ENCODE assay signal across 10 cellular contexts in genomic region chr3:58387650-58388546, GRCh38. TPM values are rescaled to one million over a fixed set of nuclear protein-coding genes. Genes with fewer than 3 reads are reported as not detected.
DNase-seq lines count a peak whose midpoint lies in the region; ATAC-seq and TF ChIP-seq lines count a peak whose summit lies in the region.
"Had no signal": no experiment of that assay in that cellular context is flagged by ENCODE, and none has a peak within 500 bp of the region (broad histone marks: within the 10 kb centered on the region; RNA-seq: fewer than 3 reads in every experiment).

No MANE protein-coding gene starts in this region.

- TF ChIP-seq POLR2A in Peyer's patch (IDR thresholded peaks at IDR 0.05) (no peak), prostate gland (IDR thresholded peaks at IDR 0.05) (no peak)

- H3K4me3 ChIP-seq in AG04450 (ENCODE audit: low read depth, low read length) (no peak overlapping the region), Peyer's patch (no peak overlapping the region), prostate gland (no peak overlapping the region)

- H3K27me3 ChIP-seq in AG04450 (ENCODE audit: control insufficient read depth, insufficient read depth, low read length) (no peaks in the 10 kb centered on the region), Peyer's patch (no peaks in the 10 kb centered on the region), prostate gland (replicated peaks; ENCODE audit: insufficient read depth) (no peaks in the 10 kb centered on the region)

- H3K9me3 ChIP-seq in AG04450 (ENCODE audit: control insufficient read depth, insufficient read depth, low read length) = no peaks in the 10 kb centered on the region
- H3K9me3 ChIP-seq in Peyer's patch = no peaks in the 10 kb centered on the region
- no peaks in the 10 kb centered on the region for H3K9me3 ChIP-seq in prostate gland

- POLR2A ChIA-PET in AG04450 (lab: Yijun Ruan, JAX) = interaction anchor here (0.5 to 2.1 kb wide), 7 partner anchors 29 to 62 kb away, joined by 3 to 12 read pairs (median 4); no protein-coding TSS in a partner anchor

- CTCF ChIA-PET in AG04450 (lab: Charles Lee) = interaction anchor here (1.3 kb wide), 1 partner anchor 10 kb away, joined by 5 read pairs; no protein-coding TSS in a partner anchor

- H3K36me3 ChIP-seq in Peyer's patch (no peaks in the 10 kb centered on the region), prostate gland (no peaks in the 10 kb centered on the region)

- 66% methylated on average over 6 of the region's 6 CpGs for WGBS in prostate gland

- intact Hi-C loops in Right ventricle myocardium superior (cut with DNase I) (no loop called here), prostate gland (cut with DNase I) (no loop called here), head of caudate nucleus (cut with DNase I) (loop anchor here (5.0 kb wide), 1 partner anchor 56 kb away; the partner anchor contains the start of gene PXK)

- TF ChIP-seq CTCF in AG04450 (IDR thresholded peaks at IDR 0.05; ENCODE audit: low read depth, low read length) (no peak), Peyer's patch (IDR thresholded peaks at IDR 0.05) (no peak), prostate gland (IDR thresholded peaks at IDR 0.05) (no peak)

- H3K27ac ChIP-seq in AG04450 (ENCODE audit: low read depth, low read length) = peak overlapping the region; percentile 49
- H3K27ac ChIP-seq in Peyer's patch = peak overlapping the region; percentile 20 to 68 (median 52)
- H3K27ac ChIP-seq in prostate gland = peak overlapping the region; percentile 6 to 32

- DNase-seq in AG04450 (ENCODE audit: low read depth, low spot score) (no peak), Peyer's patch (no peak), Right ventricle myocardium superior (no peak), prostate gland (ENCODE audit: low spot score) (no peak), head of caudate nucleus (no peak), NCI-H774 (lab: John Stamatoyannopoulos, UW) (no peak)
- no peak for DNase-seq in activated effector memory CD4-positive, alpha-beta T cell treated with Interleukin-2 at 50 U/mL for 16 hours
- DNase-seq in stimulated activated CD4-positive, alpha-beta T cell treated with anti-CD3 and anti-CD28 coated beads, Interleukin-12 subunit alpha, Interleukin-12 subunit beta, amount 100 ng/mL, for 4 hours = no peak
- DNase-seq: central memory CD4-positive, alpha-beta T cell; NCI-H1417 treated with DMSO at 0.1 percent for 48 hours had no signal

- ATAC-seq in Right ventricle myocardium superior (ENCODE audit: poor library complexity) = peak; percentile 29

- H3K4me1 ChIP-seq in Peyer's patch (peaks cover 0 to 17% (median 0%) of the 10 kb centered on the region in 4 donors), prostate gland (replicated peaks) (peaks cover 5% of the 10 kb centered on the region)

RNA-seq across cellular contexts. Expression of gene PDHB, which starts 45.7 kb away (rescaled TPM):
- 85.9 and 109 TPM in 2 replicates for polyA plus RNA-seq in AG04450 (2011; rRNA removed)
- 31.4 and 40.9 TPM in 2 replicates for polyA minus RNA-seq in AG04450 (2011; rRNA and poly(A)+ RNA removed)
- total RNA-seq in Peyer's patch (100 to 1,000 TPM in 2 of 4 donors, 10 to 100 TPM in 2; 66.6 to 126 (median 96.8) TPM), Right ventricle myocardium superior (209 TPM), prostate gland (100 to 1,000 TPM in 1 of 2 donors, 10 to 100 TPM in 1; 69.6 to 129 TPM)

RNA-seq across cellular contexts. Expression of gene PXK, which starts 55.2 kb away (rescaled TPM):
- 56.6 and 70.3 TPM in 2 replicates for polyA plus RNA-seq in AG04450 (2011; rRNA removed)
- 47.1 and 50.1 TPM in 2 replicates for polyA minus RNA-seq in AG04450 (2011; rRNA and poly(A)+ RNA removed)
- total RNA-seq in Peyer's patch (10 to 100 TPM; 15.3 to 73.4 (median 28.4) TPM), Right ventricle myocardium superior (12.0 TPM), prostate gland (10 to 100 TPM; 19.6 to 21.8 TPM)
